Comparison of ENCODE assay signal across 13 cellular contexts in the genomic region with DNA sequence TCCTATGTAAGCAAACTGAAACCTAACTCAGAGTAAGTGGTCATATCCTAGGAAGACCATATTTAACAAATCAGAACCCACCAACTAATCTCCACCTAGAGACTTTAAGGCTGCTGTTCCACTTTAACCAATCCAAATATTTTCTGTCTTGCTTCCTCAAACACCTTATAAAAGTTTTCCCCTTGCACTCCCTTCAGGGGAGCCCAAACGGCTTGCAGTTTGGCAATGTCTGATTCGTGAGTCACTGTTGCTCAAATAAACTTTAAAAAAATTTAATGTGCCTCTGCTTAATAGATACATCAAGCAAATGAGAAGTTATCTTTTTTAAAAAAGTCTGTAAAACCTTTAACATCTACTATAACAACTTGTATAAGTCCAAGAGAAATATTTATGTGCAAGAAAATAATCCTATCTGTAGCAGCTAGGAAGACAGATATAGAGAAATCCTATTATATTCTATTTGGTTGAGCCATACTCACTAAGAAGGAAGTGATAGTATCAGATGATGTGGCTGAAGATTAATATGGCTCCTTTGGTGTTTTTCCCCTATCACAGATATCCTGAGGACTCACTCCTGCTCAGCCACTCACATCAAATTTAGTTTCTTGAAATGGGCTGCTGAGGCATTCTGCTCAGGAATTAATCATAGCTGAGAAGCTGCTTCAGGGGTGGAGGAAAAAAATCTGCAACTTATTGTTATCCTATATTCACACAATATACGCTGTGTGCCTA.
A peak's percentile ranks its signal among the peaks of the same experiment; 100 is the strongest.
DNase-seq lines count a peak whose midpoint lies in the region; ATAC-seq, FAIRE-seq and TF ChIP-seq lines count a peak whose summit lies in the region.
"Had no signal": no experiment of that assay in that cellular context is flagged by ENCODE, and none has a peak within 500 bp of the region (broad histone marks: within the 10 kb centered on the region; RNA-seq: fewer than 3 reads in every experiment).

No MANE protein-coding gene starts in this region.

- no peak overlapping the region for H3K9ac ChIP-seq in astrocyte (ENCODE audit: low read length)

- H3K36me3 ChIP-seq in astrocyte (ENCODE audit: insufficient read depth, low read length) (no peaks in the 10 kb centered on the region), thoracic aorta (no peaks in the 10 kb centered on the region)
- H3K36me3 ChIP-seq: heart right ventricle had no signal

- H3K9me3 ChIP-seq in astrocyte (ENCODE audit: insufficient read depth, low read depth, low read length) (no peaks in the 10 kb centered on the region), thoracic aorta (no peaks in the 10 kb centered on the region)
- H3K9me3 ChIP-seq: heart right ventricle had no signal

- intact Hi-C loops in natural killer cell (cut with micrococcal nuclease): no loop called here

- peaks cover 10% of the 10 kb centered on the region for H3K4me1 Mint-ChIP-seq in astrocyte (ENCODE audit: low read depth, unreplicated experiment)
- peaks cover 5 to 11% of the 10 kb centered on the region in 2 donors for H3K4me1 Mint-ChIP-seq in natural killer cell

- no peak overlapping the region for H3K4me3 ChIP-seq in LNCaP clone FGC (ENCODE audit: low read depth, low read length)
- H3K4me3 ChIP-seq in astrocyte (ENCODE audit: insufficient read depth, low read depth, low read length): no peak overlapping the region
- no peak overlapping the region for H3K4me3 ChIP-seq in foreskin fibroblast (ENCODE audit: low read depth in 1 of 2, low read length in 2 of 2)
- H3K4me3 ChIP-seq in thoracic aorta: no peak overlapping the region
- H3K4me3 ChIP-seq: heart right ventricle had no signal

- peaks cover 3% of the 10 kb centered on the region for H3K4me1 ChIP-seq in astrocyte (ENCODE audit: insufficient read depth, low read length)
- H3K4me1 ChIP-seq in thoracic aorta (ENCODE audit: control insufficient read depth in 1 of 2, low read depth in 2 of 2): peaks cover 8 to 11% of the 10 kb centered on the region in 2 donors

- no peaks in the 10 kb centered on the region for H3K79me2 ChIP-seq in astrocyte (ENCODE audit: insufficient read depth, low read length)

- DNase-seq in LNCaP clone FGC (ENCODE audit: low read depth) (peak; percentile 34), astrocyte (ENCODE audit: low read depth) (peak; percentile 39), foreskin fibroblast (peak; percentile 34 to 69), thoracic aorta (ENCODE audit: low spot score) (no peak), natural killer cell (no peak), HTR-8/SVneo (ENCODE audit: insufficient read length, low spot score) (no peak)
- DNase-seq: activated naive CD4-positive, alpha-beta T cell treated with anti-CD3 and anti-CD28 coated beads, Interleukin-2, amount 10 ng/mL, durations not matched to agents 7 days and 5 days; NCI-H1694 treated with DMSO at 0.1 percent for 48 hours; NK-92 treated with Interleukin-12 subunit alpha and Interleukin-12 subunit beta, amount 100 ng/mL, for 24 hours; T-helper 1 cell had no signal

- H3K27me3 Mint-ChIP-seq in astrocyte (ENCODE audit: low read depth, unreplicated experiment) (no peaks in the 10 kb centered on the region), natural killer cell (ENCODE audit: low read depth in 2 of 2) (no peaks in the 10 kb centered on the region)
- H3K27me3 Mint-ChIP-seq: activated naive CD4-positive, alpha-beta T cell treated with anti-CD3 and anti-CD28 coated beads, Interleukin-2, amount 10 ng/mL, durations not matched to agents 7 days and 5 days had no signal

- TF ChIP-seq CTCF in LNCaP clone FGC (IDR thresholded peaks at IDR 0.05; ENCODE audit: control insufficient read depth, extremely low read depth, insufficient read depth): no peak
- TF ChIP-seq CTCF in astrocyte (IDR thresholded peaks at IDR 0.05; ENCODE audit: insufficient read depth, low read depth, low read length): no peak
- no peak for TF ChIP-seq CTCF in foreskin fibroblast (IDR thresholded peaks at IDR 0.05; ENCODE audit: low read depth, low read length)
- TF ChIP-seq CTCF in thoracic aorta (IDR thresholded peaks at IDR 0.05): no peak
- no peak for TF ChIP-seq CTCF in natural killer cell (IDR thresholded peaks at IDR 0.05)

- H3K9me3 Mint-ChIP-seq in astrocyte (ENCODE audit: unreplicated experiment) (no peaks in the 10 kb centered on the region), natural killer cell (no peaks in the 10 kb centered on the region)
- H3K9me3 Mint-ChIP-seq: activated naive CD4-positive, alpha-beta T cell treated with anti-CD3 and anti-CD28 coated beads, Interleukin-2, amount 10 ng/mL, durations not matched to agents 7 days and 5 days had no signal

- peak; percentile 43 for ATAC-seq in thoracic aorta (ENCODE audit: insufficient number of reproducible peaks, low FRiP score, low read depth)
- ATAC-seq in natural killer cell: no peak
- no peak for ATAC-seq in GM18519 (IDR thresholded peaks at IDR 0.05; ENCODE audit: low FRiP score, unreplicated experiment)
- ATAC-seq: HCT116 had no signal

- no peaks in the 10 kb centered on the region for H4K20me1 ChIP-seq in astrocyte (ENCODE audit: insufficient read depth, low read length)

- no peaks in the 10 kb centered on the region for H3K27me3 ChIP-seq in astrocyte (ENCODE audit: insufficient read depth, low read length)
- no peaks in the 10 kb centered on the region for H3K27me3 ChIP-seq in thoracic aorta (replicated peaks; ENCODE audit: insufficient read depth)
- H3K27me3 ChIP-seq: heart right ventricle had no signal

- H2AFZ ChIP-seq in astrocyte (ENCODE audit: low read depth, low read length): no peak overlapping the region

- H3K4me3 Mint-ChIP-seq in astrocyte (ENCODE audit: unreplicated experiment) (no peak overlapping the region), natural killer cell (no peak overlapping the region)
- H3K4me3 Mint-ChIP-seq: activated naive CD4-positive, alpha-beta T cell treated with anti-CD3 and anti-CD28 coated beads, Interleukin-2, amount 10 ng/mL, durations not matched to agents 7 days and 5 days had no signal

- H3K36me3 Mint-ChIP-seq in astrocyte (ENCODE audit: low read depth, unreplicated experiment): no peaks in the 10 kb centered on the region
- H3K36me3 Mint-ChIP-seq in natural killer cell: peaks cover 5% of the 10 kb centered on the region

- no peak for FAIRE-seq in astrocyte (lab: Jason Lieb, UNC)
- FAIRE-seq in HTR-8/SVneo (lab: Jason Lieb, UNC): no peak

- H3K4me2 ChIP-seq in astrocyte (ENCODE audit: low read length): no peak overlapping the region

- H3K27ac ChIP-seq in astrocyte (ENCODE audit: low read depth, low read length) (no peak overlapping the region), thoracic aorta (no peak overlapping the region)

- H3K27ac Mint-ChIP-seq in astrocyte (ENCODE audit: unreplicated experiment): no peak overlapping the region
- H3K27ac Mint-ChIP-seq in natural killer cell: no peak overlapping the region
- H3K27ac Mint-ChIP-seq: activated naive CD4-positive, alpha-beta T cell treated with anti-CD3 and anti-CD28 coated beads, Interleukin-2, amount 10 ng/mL, durations not matched to agents 7 days and 5 days had no signal

Comparison
In these comparisons a context has a peak if more than half of its experiments do, and no peak if none do; other contexts are left out.
1. DNase-seq: peak in LNCaP clone FGC (single experiment), astrocyte (single experiment) and foreskin fibroblast (2 of 2); none in thoracic aorta (single experiment), natural killer cell (single experiment) and HTR-8/SVneo (single experiment).